In the genomic region with DNA sequence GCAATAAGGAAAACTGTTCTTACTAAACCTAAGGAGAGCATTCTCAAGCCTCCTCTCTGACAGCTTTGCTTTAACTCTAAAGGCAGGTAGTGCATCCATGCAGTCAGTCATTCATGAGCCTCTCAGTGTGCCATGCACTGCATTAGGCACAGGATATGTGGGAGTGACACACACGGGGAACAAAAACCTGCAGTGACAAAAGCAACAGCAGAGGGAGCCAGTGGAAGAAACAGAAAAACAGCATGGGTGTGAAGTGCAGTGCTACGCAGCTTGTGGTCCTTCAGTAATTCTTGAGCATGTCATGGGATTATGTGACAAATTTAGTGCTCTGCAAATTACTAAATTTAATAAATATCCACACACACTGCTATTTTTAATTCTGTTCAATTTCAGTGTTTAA, we compare ENCODE assay signal across 8 cellular contexts.
DNase-seq lines count a peak whose midpoint lies in the region; ATAC-seq and TF ChIP-seq lines count a peak whose summit lies in the region.

No MANE protein-coding gene starts in this region.

- H3K4me1 ChIP-seq in Peyer's patch (no peaks in the 10 kb centered on the region), lung (ENCODE audit: control insufficient read depth in 2 of 2, insufficient read depth in 2 of 2, low read length in 2 of 2) (no peaks in the 10 kb centered on the region), sigmoid colon (no peaks in the 10 kb centered on the region)

- no peaks in the 10 kb centered on the region for H3K27me3 ChIP-seq in Peyer's patch
- H3K27me3 ChIP-seq in lung (ENCODE audit: control insufficient read depth, insufficient read depth) = no peaks in the 10 kb centered on the region
- H3K27me3 ChIP-seq in sigmoid colon = no peaks in the 10 kb centered on the region

- intact Hi-C loops in activated naive CD4-positive, alpha-beta T cell treated with anti-CD3 and anti-CD28 coated beads for 36 hours (cut with micrococcal nuclease) = no loop called here
- intact Hi-C loops in sigmoid colon (cut with DNase I) = no loop called here

- H3K27ac ChIP-seq in Peyer's patch = no peak overlapping the region
- H3K27ac ChIP-seq in coronary artery = no peak overlapping the region
- H3K27ac ChIP-seq in lung (ENCODE audit: low read depth in 1 of 2, low read length in 1 of 2) = no peak overlapping the region
- H3K27ac ChIP-seq in sigmoid colon = no peak overlapping the region

- DNase-seq in activated naive CD4-positive, alpha-beta T cell treated with anti-CD3 and anti-CD28 coated beads for 36 hours = peak; percentile 37
- no peak for DNase-seq in activated naive CD4-positive, alpha-beta T cell treated with anti-CD3 and anti-CD28 coated beads, Interleukin-2, amount 50 U/mL, for 16 hours
- peak; percentile 74 for DNase-seq in HT1080 (ENCODE audit: low read depth)
- peak in 1 of 3 donors; percentile 53 for DNase-seq in Peyer's patch
- DNase-seq in coronary artery (ENCODE audit: low spot score) = no peak
- DNase-seq in lung (ENCODE audit: low spot score) = no peak
- no peak for DNase-seq in sigmoid colon

- no peak for ATAC-seq in lung (ENCODE audit: insufficient read depth, low FRiP score)
- no peak for ATAC-seq in HG03097 (IDR thresholded peaks at IDR 0.05; ENCODE audit: low FRiP score, unreplicated experiment)

- H3K9me3 ChIP-seq in Peyer's patch (no peaks in the 10 kb centered on the region), lung (ENCODE audit: control insufficient read depth in 2 of 2, insufficient read depth in 1 of 2, low read length in 1 of 2) (no peaks in the 10 kb centered on the region), sigmoid colon (no peaks in the 10 kb centered on the region)

- H3K4me3 ChIP-seq in Peyer's patch = no peak overlapping the region
- H3K4me3 ChIP-seq in coronary artery = no peak overlapping the region
- H3K4me3 ChIP-seq in lung = no peak overlapping the region
- H3K4me3 ChIP-seq in sigmoid colon = no peak overlapping the region

- H3K36me3 ChIP-seq in Peyer's patch (no peaks in the 10 kb centered on the region), lung (ENCODE audit: control insufficient read depth in 2 of 2, insufficient read depth in 2 of 2, low read length in 2 of 2) (peaks cover 0 to 11% of the 10 kb centered on the region in 2 donors), sigmoid colon (peaks cover 0 to 25% (median 3%) of the 10 kb centered on the region in 4 donors)

- H3K27me3 Mint-ChIP-seq in activated naive CD4-positive, alpha-beta T cell treated with anti-CD3 and anti-CD28 coated beads for 36 hours (ENCODE audit: low read depth) = no peaks in the 10 kb centered on the region

- TF ChIP-seq EP300 in sigmoid colon (IDR thresholded peaks at IDR 0.05) = no peak

- no peak for TF ChIP-seq POLR2A in Peyer's patch (IDR thresholded peaks at IDR 0.05)
- TF ChIP-seq POLR2A in sigmoid colon (IDR thresholded peaks at IDR 0.05) = no peak

- no peak overlapping the region for H3K4me3 Mint-ChIP-seq in activated naive CD4-positive, alpha-beta T cell treated with anti-CD3 and anti-CD28 coated beads for 36 hours

- H3K9me3 Mint-ChIP-seq in activated naive CD4-positive, alpha-beta T cell treated with anti-CD3 and anti-CD28 coated beads for 36 hours = no peaks in the 10 kb centered on the region

- H3K4me1 Mint-ChIP-seq in activated naive CD4-positive, alpha-beta T cell treated with anti-CD3 and anti-CD28 coated beads for 36 hours (ENCODE audit: low read depth) = no peaks in the 10 kb centered on the region

- TF ChIP-seq CTCF in Peyer's patch (IDR thresholded peaks at IDR 0.05) (peak in 4 of 6 experiments; percentile 27 to 50 (median 47)), coronary artery (IDR thresholded peaks at IDR 0.05) (peak; percentile 14), lung (IDR thresholded peaks at IDR 0.05; ENCODE audit: control extremely low read depth, extremely low read depth) (peak; percentile 6), sigmoid colon (IDR thresholded peaks at IDR 0.05) (peak in 1 of 4 experiments; percentile 22)

- H3K27ac Mint-ChIP-seq in activated naive CD4-positive, alpha-beta T cell treated with anti-CD3 and anti-CD28 coated beads for 36 hours = no peak overlapping the region

- peaks cover 12% of the 10 kb centered on the region for H3K36me3 Mint-ChIP-seq in activated naive CD4-positive, alpha-beta T cell treated with anti-CD3 and anti-CD28 coated beads for 36 hours (ENCODE audit: low read depth)

- 32 to 44% methylated on average over 2 of the region's 2 CpGs for WGBS in lung, 2 donors
- 25 to 45% methylated on average over 2 of the region's 2 CpGs for WGBS in sigmoid colon, 2 donors

- CTCF ChIA-PET in activated naive CD4-positive, alpha-beta T cell treated with anti-CD3 and anti-CD28 coated beads for 36 hours (lab: Charles Lee) = interaction anchor here (1.0 to 1.8 kb wide), 3 partner anchors 12 to 94 kb away, joined by 3 to 15 read pairs (median 4); no protein-coding TSS in a partner anchor

Comparison
In these comparisons a context has a peak if more than half of its experiments do, and no peak if none do; other contexts are left out.
1. DNase-seq: peak in activated naive CD4-positive, alpha-beta T cell treated with anti-CD3 and anti-CD28 coated beads for 36 hours (single experiment) and HT1080 (single experiment); none in activated naive CD4-positive, alpha-beta T cell treated with anti-CD3 and anti-CD28 coated beads, Interleukin-2, amount 50 U/mL, for 16 hours (single experiment), coronary artery (single experiment), lung (single experiment) and sigmoid colon (single experiment).